ENCODE assay signal across 8 cellular contexts in genomic region chr11:68038718-68039525, GRCh38.
DNase-seq lines count a peak whose midpoint lies in the region; ATAC-seq lines count a peak whose summit lies in the region.

Gene TCIRG1, plus strand, starts transcription at chr11:68039025. Its CDS starts 2,247 bp downstream, at chr11:68041272.

- H3K9me3 Mint-ChIP-seq in stimulated activated memory B cell treated with anti-CD40 and anti-IgM and Interleukin-4, amounts not matched to agents 10 μg/mL and 1 μg/mL and 100 μg/mL, for 72 hours: no peaks in the 10 kb centered on the region

- DNase-seq in AG20443 (ENCODE audit: low spot score) (peak; percentile 96), NOMO-1 (lab: John Stamatoyannopoulos, UW; ENCODE audit: unreplicated experiment in 2 of 2) (peak; percentile 30 to 70), epithelial cell of prostate (ENCODE audit: low read depth, low spot score) (no peak), midbrain (lab: John Stamatoyannopoulos, UW) (peak; percentile 55), D341Med (ENCODE audit: low spot score) (no peak)
- peak; percentile 54 for DNase-seq in activated CD8-positive, alpha-beta memory T cell treated with anti-CD3 and anti-CD28 coated beads, Interleukin-2, amount 50 U/mL, for 4 hours

- peak; percentile 49 for ATAC-seq in GM21447 (IDR thresholded peaks at IDR 0.05; ENCODE audit: unreplicated experiment)
- peak; percentile 74 for ATAC-seq in stimulated activated memory B cell treated with anti-CD40 and anti-IgM and Interleukin-4, amounts not matched to agents 10 μg/mL and 1 μg/mL and 100 μg/mL, for 72 hours

- H3K27ac Mint-ChIP-seq in stimulated activated memory B cell treated with anti-CD40 and anti-IgM and Interleukin-4, amounts not matched to agents 10 μg/mL and 1 μg/mL and 100 μg/mL, for 72 hours: peak within 1 kb of the TSS; percentile 93

- H3K4me1 Mint-ChIP-seq in stimulated activated memory B cell treated with anti-CD40 and anti-IgM and Interleukin-4, amounts not matched to agents 10 μg/mL and 1 μg/mL and 100 μg/mL, for 72 hours: peaks cover 39% of the 10 kb centered on the region

- peak within 1 kb of the TSS; percentile 45 for H3K27ac ChIP-seq in epithelial cell of prostate

- peak within 1 kb of the TSS; percentile 98 for H3K4me3 Mint-ChIP-seq in stimulated activated memory B cell treated with anti-CD40 and anti-IgM and Interleukin-4, amounts not matched to agents 10 μg/mL and 1 μg/mL and 100 μg/mL, for 72 hours

- H3K36me3 Mint-ChIP-seq in stimulated activated memory B cell treated with anti-CD40 and anti-IgM and Interleukin-4, amounts not matched to agents 10 μg/mL and 1 μg/mL and 100 μg/mL, for 72 hours: peaks cover 15% of the 10 kb centered on the region

- no peaks in the 10 kb centered on the region for H3K27me3 Mint-ChIP-seq in stimulated activated memory B cell treated with anti-CD40 and anti-IgM and Interleukin-4, amounts not matched to agents 10 μg/mL and 1 μg/mL and 100 μg/mL, for 72 hours

Comparison
In these comparisons a context has a peak if more than half of its experiments do, and no peak if none do; other contexts are left out.
1. DNase-seq: peak in AG20443 (single experiment), NOMO-1 (2 of 2), activated CD8-positive, alpha-beta memory T cell treated with anti-CD3 and anti-CD28 coated beads, Interleukin-2, amount 50 U/mL, for 4 hours (single experiment) and midbrain (single experiment); none in epithelial cell of prostate (single experiment) and D341Med (single experiment).